Comparison of ENCODE assay signal across 26 cellular contexts in the genomic region with DNA sequence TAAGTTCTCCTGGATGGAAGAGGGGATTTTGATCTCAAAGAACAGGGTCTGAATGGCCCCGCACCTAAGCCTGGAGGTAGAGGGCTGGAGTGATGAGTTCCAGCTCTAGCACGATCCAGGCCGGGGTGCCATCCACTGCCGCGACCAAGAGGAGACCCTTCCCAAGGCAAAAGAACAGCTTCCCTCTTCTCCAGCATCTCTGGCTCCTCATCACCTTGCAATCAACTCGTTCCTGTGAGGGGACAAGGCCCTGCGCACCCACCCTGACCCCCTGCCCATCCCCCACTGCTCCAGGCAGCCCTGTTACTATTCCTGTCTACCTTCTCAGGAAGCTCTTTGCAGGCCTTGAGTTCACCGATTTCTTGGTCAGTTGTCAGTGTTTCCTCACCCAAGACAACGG. TPM values are rescaled to one million over a fixed set of nuclear protein-coding genes. Genes with fewer than 3 reads are reported as not detected.
"Had no signal": no experiment of that assay in that cellular context is flagged by ENCODE, and none has a peak within 500 bp of the region (broad histone marks: within the 10 kb centered on the region; RNA-seq: fewer than 3 reads in every experiment).

No MANE protein-coding gene starts in this region.

- H3K4me3 Mint-ChIP-seq: activated CD4-positive, alpha-beta memory T cell treated with anti-CD3 and anti-CD28 coated beads for 36 hours; activated CD4-positive, alpha-beta T cell treated with anti-CD3 and anti-CD28 coated beads, Interleukin-2, amount 10 ng/mL, durations not matched to agents 7 days and 5 days; activated naive CD4-positive, alpha-beta T cell treated with anti-CD3 and anti-CD28 coated beads, Interleukin-2, amount 50 U/mL, for 24 hours; IgD-negative memory B cell had no signal

- H3K36me3 Mint-ChIP-seq: activated CD4-positive, alpha-beta memory T cell treated with anti-CD3 and anti-CD28 coated beads for 36 hours; activated naive CD4-positive, alpha-beta T cell treated with anti-CD3 and anti-CD28 coated beads, Interleukin-2, amount 50 U/mL, for 24 hours had no signal

- H3K9me3 ChIP-seq: breast epithelium, Peyer's patch, SJCRH30, SK-N-SH had no signal

- H3K27ac ChIP-seq: breast epithelium, RWPE1, SJCRH30, VCaP had no signal

- DNase-seq: activated CD4-positive, alpha-beta memory T cell treated with anti-CD3 and anti-CD28 coated beads for 36 hours; activated CD4-positive, alpha-beta T cell treated with anti-CD3 and anti-CD28 coated beads, Interleukin-2, amount 10 ng/mL, durations not matched to agents 7 days and 5 days; activated CD4-positive, CD25-positive, alpha-beta regulatory T cell; activated CD8-positive, alpha-beta memory T cell treated with anti-CD3 and anti-CD28 coated beads, Interleukin-2, amount 50 U/mL, for 4 hours; aorta; KG1; NCI-H1048; NCI-H146; NCI-H1930; NCI-H2171 treated with DMSO at 0.1 percent for 48 hours; NCI-H345; NCI-H510A; NCI-H526 treated with DMSO at 0.1 percent for 48 hours; NCI-H82; Right ventricle myocardium superior; SJCRH30; SK-N-SH; T-helper 1 cell had no signal

- H3K27ac Mint-ChIP-seq: activated CD4-positive, alpha-beta memory T cell treated with anti-CD3 and anti-CD28 coated beads for 36 hours; activated CD4-positive, alpha-beta T cell treated with anti-CD3 and anti-CD28 coated beads, Interleukin-2, amount 10 ng/mL, durations not matched to agents 7 days and 5 days; activated naive CD4-positive, alpha-beta T cell treated with anti-CD3 and anti-CD28 coated beads, Interleukin-2, amount 50 U/mL, for 24 hours; IgD-negative memory B cell had no signal

- H3K4me3 ChIP-seq: breast epithelium, Peyer's patch, SJCRH30 had no signal

- H3K4me1 Mint-ChIP-seq: activated CD4-positive, alpha-beta T cell treated with anti-CD3 and anti-CD28 coated beads, Interleukin-2, amount 10 ng/mL, durations not matched to agents 7 days and 5 days; activated naive CD4-positive, alpha-beta T cell treated with anti-CD3 and anti-CD28 coated beads, Interleukin-2, amount 50 U/mL, for 24 hours had no signal

- H3K9me3 Mint-ChIP-seq: activated CD4-positive, alpha-beta memory T cell treated with anti-CD3 and anti-CD28 coated beads for 36 hours; activated CD4-positive, alpha-beta T cell treated with anti-CD3 and anti-CD28 coated beads, Interleukin-2, amount 10 ng/mL, durations not matched to agents 7 days and 5 days; activated naive CD4-positive, alpha-beta T cell treated with anti-CD3 and anti-CD28 coated beads, Interleukin-2, amount 50 U/mL, for 24 hours had no signal

- H3K27me3 ChIP-seq: breast epithelium, Peyer's patch, SJCRH30 had no signal

- H3K36me3 ChIP-seq: breast epithelium, Peyer's patch had no signal

- H3K4me1 ChIP-seq: breast epithelium had no signal

RNA-seq across cellular contexts. Expression of a gene that starts 17.8 kb away (rescaled TPM):
- total RNA-seq: activated CD4-positive, alpha-beta memory T cell treated with anti-CD3 and anti-CD28 coated beads for 36 hours; activated CD8-positive, alpha-beta memory T cell treated with anti-CD3 and anti-CD28 coated beads for 36 hours; T-helper 2 cell treated with Interferon-gamma antibody and Interleukin-4, amounts not matched to agents 100 ng/mL and 5 ng/mL, for 36 hours had no signal
- polyA plus RNA-seq: IgD-negative memory B cell had no signal

RNA-seq across cellular contexts. Expression of a gene that starts 17.9 kb away (rescaled TPM):
- total RNA-seq: activated CD4-positive, alpha-beta memory T cell treated with anti-CD3 and anti-CD28 coated beads for 36 hours; activated CD4-positive, alpha-beta T cell treated with anti-CD3 and anti-CD28 coated beads, Interleukin-2, amount 10 ng/mL, durations not matched to agents 7 days and 5 days; activated CD8-positive, alpha-beta memory T cell treated with anti-CD3 and anti-CD28 coated beads for 36 hours; T-helper 2 cell treated with Interferon-gamma antibody and Interleukin-4, amounts not matched to agents 100 ng/mL and 5 ng/mL, for 36 hours had no signal
- polyA plus RNA-seq: IgD-negative memory B cell had no signal
